Comparison of ENCODE assay signal across 14 cellular contexts in the genomic region with DNA sequence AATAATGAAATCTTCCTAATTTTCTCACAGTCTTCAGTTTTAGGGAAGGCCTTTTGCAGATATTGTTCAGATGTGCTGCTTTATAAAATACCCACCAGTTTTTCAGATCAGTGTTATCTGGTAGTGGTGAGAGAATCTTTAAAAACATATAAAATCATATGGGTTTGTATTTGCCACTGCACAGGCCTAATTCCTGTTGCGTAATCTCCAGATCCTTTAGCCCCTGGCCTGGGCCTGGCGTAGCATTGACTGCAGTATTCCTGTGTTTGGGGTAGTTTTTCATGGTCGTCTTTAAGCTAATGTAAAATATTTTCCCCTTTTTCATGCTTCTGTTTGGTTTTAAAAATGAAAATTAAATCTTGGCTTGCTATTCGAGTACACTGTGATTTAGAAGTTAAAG. TPM values are rescaled to one million over a fixed set of nuclear protein-coding genes. Genes with fewer than 3 reads are reported as not detected.
DNase-seq lines count a peak whose midpoint lies in the region; ATAC-seq and TF ChIP-seq lines count a peak whose summit lies in the region.
"Had no signal": no experiment of that assay in that cellular context is flagged by ENCODE, and none has a peak within 500 bp of the region (broad histone marks: within the 10 kb centered on the region; RNA-seq: fewer than 3 reads in every experiment).

No MANE protein-coding gene starts in this region.

- TF ChIP-seq CTCF in esophagus muscularis mucosa (IDR thresholded peaks at IDR 0.05) (no peak), left lung (IDR thresholded peaks at IDR 0.05) (no peak)

- H3K36me3 ChIP-seq in esophagus muscularis mucosa (no peaks in the 10 kb centered on the region), left lung (no peaks in the 10 kb centered on the region)
- H3K36me3 ChIP-seq: tibial artery had no signal

- ATAC-seq in Right ventricle myocardium inferior (peak; percentile 79), left lung (peak; percentile 43), GM19023 (IDR thresholded peaks at IDR 0.05; ENCODE audit: unreplicated experiment) (no peak), GM18517 (IDR thresholded peaks at IDR 0.05; ENCODE audit: unreplicated experiment) (no peak)
- ATAC-seq: foreskin keratinocyte had no signal

- H3K27me3 ChIP-seq in esophagus muscularis mucosa (no peaks in the 10 kb centered on the region), left lung (no peaks in the 10 kb centered on the region)
- H3K27me3 ChIP-seq: foreskin keratinocyte, tibial artery had no signal

- intact Hi-C loops in Right ventricle myocardium inferior (cut with DNase I) = no loop called here
- intact Hi-C loops in cardiac septum (cut with DNase I) = no loop called here
- intact Hi-C loops in esophagus muscularis mucosa (cut with DNase I) = no loop called here
- intact Hi-C loops in left lung (cut with DNase I) = no loop called here

- WGBS in esophagus muscularis mucosa = 77% methylated on average over 4 of the region's 4 CpGs

- no peak overlapping the region for H3K4me3 ChIP-seq in esophagus muscularis mucosa
- H3K4me3 ChIP-seq in left lung = no peak overlapping the region
- H3K4me3 ChIP-seq: tibial artery had no signal

- TF ChIP-seq EP300 in esophagus muscularis mucosa (IDR thresholded peaks at IDR 0.05) = no peak

- H3K4me1 ChIP-seq in esophagus muscularis mucosa (peaks cover 29 to 89% (median 68%) of the 10 kb centered on the region in 4 donors), left lung (peaks cover 0 to 21% of the 10 kb centered on the region in 2 donors)
- H3K4me1 ChIP-seq: foreskin keratinocyte had no signal

- no peak for TF ChIP-seq POLR2A in esophagus muscularis mucosa (IDR thresholded peaks at IDR 0.05; ENCODE audit: low read depth)

- H3K27ac ChIP-seq in esophagus muscularis mucosa (replicated peaks in 1 of 4) (peak overlapping the region in 3 of 4 donors; percentile 20 to 48 (median 46)), left lung (peak overlapping the region in 1 of 2 donors; percentile 45)
- H3K27ac ChIP-seq: foreskin keratinocyte, tibial artery had no signal

- DNase-seq in Right ventricle myocardium inferior (ENCODE audit: missing footprints) = no peak
- DNase-seq in cardiac septum (ENCODE audit: low spot score) = no peak
- DNase-seq in esophagus muscularis mucosa (ENCODE audit: extremely low spot score) = no peak
- no peak for DNase-seq in left lung
- DNase-seq in C1 segment of cervical spinal cord (lab: John Stamatoyannopoulos, UW) = no peak
- DNase-seq in NCI-H2107 (lab: John Stamatoyannopoulos, UW) = no peak
- DNase-seq: foreskin keratinocyte, KG1, kidney glomerular epithelial cell, NCI-H2029, SHP77 treated with DMSO at 0.1 percent for 48 hours, tibial artery had no signal

- H3K9me3 ChIP-seq in esophagus muscularis mucosa = no peaks in the 10 kb centered on the region
- no peaks in the 10 kb centered on the region for H3K9me3 ChIP-seq in left lung
- H3K9me3 ChIP-seq: tibial artery had no signal

RNA-seq across cellular contexts. Expression of gene TSHZ1, which starts 43.2 kb away (rescaled TPM):
- total RNA-seq in Right ventricle myocardium inferior (23.1 TPM), cardiac septum (13.3 TPM), esophagus muscularis mucosa (10 to 100 TPM; 17.9 to 41.7 (median 32.2) TPM), left lung (10 to 100 TPM; 13.3 to 20.2 TPM)

RNA-seq across cellular contexts. Expression of gene PTGR3, which starts 44.8 kb away (rescaled TPM):
- total RNA-seq in Right ventricle myocardium inferior (71.5 TPM), cardiac septum (33.7 TPM), esophagus muscularis mucosa (10 to 100 TPM in 3 of 4 donors, 1 to 10 TPM in 1; 9.6 to 27.5 (median 20.1) TPM), left lung (10 to 100 TPM; 25.7 to 30.4 TPM)

Comparison
In these comparisons a context has a peak if more than half of its experiments do, and no peak if none do; other contexts are left out.
1. ATAC-seq: peak in Right ventricle myocardium inferior (single experiment) and left lung (single experiment); none in GM19023 (single experiment) and GM18517 (single experiment).